Comparison of ENCODE assay signal across 9 cellular contexts in the genomic region with DNA sequence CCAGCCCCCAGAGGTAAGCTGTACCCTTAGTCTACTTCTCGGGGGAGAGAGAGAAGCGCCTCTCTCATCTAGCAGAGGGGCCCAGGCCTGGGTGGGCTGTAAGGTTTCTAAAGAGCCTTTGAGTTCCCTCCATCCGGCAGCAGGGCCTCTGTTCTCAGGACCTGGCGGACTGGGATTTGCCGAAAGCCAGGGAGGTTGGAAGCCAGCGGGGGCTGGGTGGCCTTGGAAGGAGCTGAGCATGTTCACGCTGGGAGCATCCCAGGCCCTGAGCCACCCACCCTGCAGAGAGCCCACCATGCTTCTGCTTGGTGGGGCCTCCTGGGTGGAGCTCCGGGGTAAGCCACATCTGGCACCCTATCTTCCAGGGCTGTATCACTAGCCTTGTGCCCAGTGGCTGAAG. TPM values are rescaled to one million over a fixed set of nuclear protein-coding genes. Genes with fewer than 3 reads are reported as not detected.
"Had no signal": no experiment of that assay in that cellular context is flagged by ENCODE, and none has a peak within 500 bp of the region (broad histone marks: within the 10 kb centered on the region; RNA-seq: fewer than 3 reads in every experiment).

No MANE protein-coding gene starts in this region.

- H3K4me2 ChIP-seq: GM23338, KMS-11 had no signal

- DNase-seq: H9, HCEC 1CT, HFFc6, KBM-7 had no signal

- H3K4me3 Mint-ChIP-seq: GM23338, H9, HFFc6, IgD-negative memory B cell had no signal

- H2AFZ ChIP-seq: GM23338 had no signal

- H3K9ac ChIP-seq: KMS-11 had no signal

- H3K9me3 Mint-ChIP-seq: GM23338, H9, HFFc6, IgD-negative memory B cell had no signal

- H3K27ac ChIP-seq: HL-60, KMS-11 had no signal

- ATAC-seq: GM23338 had no signal

- H3K27ac Mint-ChIP-seq: GM23338, H9, HFFc6, IgD-negative memory B cell had no signal

- H3K4me3 ChIP-seq: GM23338 had no signal

- H3K36me3 Mint-ChIP-seq: IgD-negative memory B cell had no signal

RNA-seq across cellular contexts. Expression of a gene that starts 7.8 kb away (rescaled TPM):
- total RNA-seq: HFFc6, HT1080 had no signal
